ENCODE assay signal across 1 cellular context in genomic region chr15:89334510-89335288, GRCh38.
TF ChIP-seq lines count a peak whose summit lies in the region.

Gene POLG (minus strand): TSS chr15:89334824. CDS start chr15:89333754, 1,070 bp downstream.

TF ChIP-seq in HEK293, 187 proteins besides CTCF, POLR2A, EP300 and RAD21 (continued from another document and continues in another):
- TF ChIP-seq ZNF398 (tag by site-specific recombination; IDR thresholded peaks at IDR 0.05) (no peak; the same call in 1 of the 2 replicates), ZSCAN16 (tag by site-specific recombination; IDR thresholded peaks at IDR 0.05) (no peak), SP7 (tag by site-specific recombination; IDR thresholded peaks at IDR 0.05) (peak; percentile 95), ZNF843 (tag by site-specific recombination; IDR thresholded peaks at IDR 0.05) (peak; percentile 80), KLF1 (tag by site-specific recombination; IDR thresholded peaks at IDR 0.05) (peak; percentile 72), ZSCAN5A (tag by site-specific recombination; IDR thresholded peaks at IDR 0.05) (peak; percentile 70; the same call in 1 of the 2 replicates), ZNF624 (tag by site-specific recombination; IDR thresholded peaks at IDR 0.05) (no peak), ZNF701 (tag by site-specific recombination; IDR thresholded peaks at IDR 0.05) (no peak), ZNF510 (tag by site-specific recombination; IDR thresholded peaks at IDR 0.05; ENCODE audit: insufficient replicate concordance) (peak; percentile 50), ZNF585B (tag by site-specific recombination; IDR thresholded peaks at IDR 0.05) (peak; percentile 3; the same call in 1 of the 2 replicates), ZNF548 (tag by site-specific recombination; IDR thresholded peaks at IDR 0.05) (no peak), ZNF654 (tag by site-specific recombination; IDR thresholded peaks at IDR 0.05; ENCODE audit: low read depth) (no peak), ZNF501 (tag by site-specific recombination; IDR thresholded peaks at IDR 0.05) (peak; percentile 99), ZFP3 (tag by site-specific recombination; IDR thresholded peaks at IDR 0.05; ENCODE audit: low read depth) (no peak), PATZ1 (tag by site-specific recombination; IDR thresholded peaks at IDR 0.05) (peak; percentile 73), REST (tag by site-specific recombination; IDR thresholded peaks at IDR 0.05) (peak; percentile 47; the same call in 1 of the 2 replicates), ZNF549 (tag by site-specific recombination; IDR thresholded peaks at IDR 0.05) (no peak), ZSCAN4 (tag by site-specific recombination; IDR thresholded peaks at IDR 0.05) (peak; percentile 58), ZBTB11 (tag by site-specific recombination; conservative IDR thresholded peaks at IDR 0.05; ENCODE audit: low read depth) (peak; percentile 89), ZNF362 (tag by site-specific recombination; IDR thresholded peaks at IDR 0.05) (peak; percentile 27; the same call in 1 of the 2 replicates), ZNF266 (tag by site-specific recombination; IDR thresholded peaks at IDR 0.05; ENCODE audit: low read depth) (no peak), ZNF394 (tag by site-specific recombination; IDR thresholded peaks at IDR 0.05; ENCODE audit: borderline replicate concordance) (peak; percentile 89), ZFP37 (tag by site-specific recombination; IDR thresholded peaks at IDR 0.05) (peak; percentile 78; the same call in 1 of the 2 replicates), ZNF626 (tag by site-specific recombination; IDR thresholded peaks at IDR 0.05) (no peak), ZNF138 (tag by site-specific recombination; IDR thresholded peaks at IDR 0.05; ENCODE audit: borderline replicate concordance) (no peak), GLI2 (tag by site-specific recombination; IDR thresholded peaks at IDR 0.05; ENCODE audit: borderline replicate concordance, low read depth) (no peak; the same call in 1 of the 2 replicates), ZBTB48 (tag by site-specific recombination; IDR thresholded peaks at IDR 0.05) (peak; percentile 36; the same call in 1 of the 2 replicates), ZBTB26 (tag by site-specific recombination; optimal IDR thresholded peaks at IDR 0.05) (peak; percentile 77), GLI4 (tag by site-specific recombination; IDR thresholded peaks at IDR 0.05) (no peak; the same call in 1 of the 2 replicates), ZNF404 (tag by site-specific recombination; IDR thresholded peaks at IDR 0.05) (no peak), ZNF132 (tag by site-specific recombination; IDR thresholded peaks at IDR 0.05; ENCODE audit: borderline replicate concordance) (no peak), OVOL3 (tag by site-specific recombination; IDR thresholded peaks at IDR 0.05) (0 out of 2 replicates have a peak, but pooled peaks have one; percentile 11), TSHZ1 (tag by site-specific recombination; IDR thresholded peaks at IDR 0.05; ENCODE audit: borderline replicate concordance) (peak; percentile 81; the same call in 1 of the 2 replicates), ZBTB7A (tag by site-specific recombination; IDR thresholded peaks at IDR 0.05; ENCODE audit: low read depth) (peak; percentile 100)
